11 cellular contexts compared by ENCODE assay signal in the genomic region with DNA sequence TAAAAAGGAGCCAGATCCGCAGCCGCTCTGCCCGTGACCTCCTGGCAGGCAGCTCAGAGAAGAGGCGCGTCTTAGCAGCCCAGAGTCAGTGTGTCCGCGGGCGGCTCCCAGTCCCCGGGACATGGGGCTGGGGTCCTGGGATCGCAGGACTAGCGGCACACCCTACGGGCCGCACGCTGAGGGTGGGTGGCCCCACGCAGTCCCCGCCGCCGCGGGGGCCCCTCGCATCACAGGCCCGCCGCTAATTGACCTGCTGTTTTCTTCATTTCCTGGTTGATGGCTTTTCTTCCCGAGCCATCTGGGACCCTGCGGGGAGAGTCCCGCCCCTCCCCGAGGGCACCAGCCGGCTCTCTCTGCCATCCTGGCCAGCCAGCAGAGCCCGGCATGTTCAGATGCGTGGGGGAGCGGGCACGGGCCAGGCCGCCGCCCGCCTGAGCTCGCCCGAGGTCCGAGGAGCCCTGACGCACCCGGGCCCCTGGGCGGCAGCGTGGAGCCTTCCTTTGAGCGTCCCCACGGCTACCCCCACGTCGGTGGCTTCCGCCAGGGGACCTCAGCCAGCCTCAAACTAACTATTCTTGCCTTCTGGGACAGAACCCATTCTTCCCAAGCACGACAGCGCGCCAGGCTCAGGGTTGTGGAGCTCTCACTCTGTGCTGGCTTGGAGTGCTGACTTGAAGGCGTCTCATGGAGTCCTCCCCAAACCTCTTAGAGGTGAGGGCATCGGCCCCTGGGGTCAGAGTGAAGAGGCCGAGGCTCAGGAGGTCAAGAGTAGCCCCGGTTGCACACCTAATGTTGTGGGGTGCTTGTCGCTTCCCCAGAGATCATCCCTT. TPM values are rescaled to one million over a fixed set of nuclear protein-coding genes. Genes with fewer than 3 reads are reported as not detected.
DNase-seq lines count a peak whose midpoint lies in the region; ATAC-seq and TF ChIP-seq lines count a peak whose summit lies in the region.
"Had no signal": no experiment of that assay in that cellular context is flagged by ENCODE, and none has a peak within 500 bp of the region (broad histone marks: within the 10 kb centered on the region; RNA-seq: fewer than 3 reads in every experiment).

No MANE protein-coding gene starts in this region.

- no peaks in the 10 kb centered on the region for H3K36me3 ChIP-seq in lung (ENCODE audit: control insufficient read depth in 2 of 2, insufficient read depth in 2 of 2, low read length in 2 of 2)
- no peaks in the 10 kb centered on the region for H3K36me3 ChIP-seq in thoracic aorta

- no peak for TF ChIP-seq CTCF in lung (IDR thresholded peaks at IDR 0.05; ENCODE audit: control extremely low read depth, extremely low read depth)
- TF ChIP-seq CTCF in thoracic aorta (IDR thresholded peaks at IDR 0.05): no peak

- H3K27me3 ChIP-seq in lung (ENCODE audit: control insufficient read depth, insufficient read depth): no peaks in the 10 kb centered on the region
- no peaks in the 10 kb centered on the region for H3K27me3 ChIP-seq in thoracic aorta (replicated peaks; ENCODE audit: insufficient read depth)

- peak; percentile 4 for DNase-seq in DMS153 treated with DMSO at 0.1 percent for 48 hours (lab: John Stamatoyannopoulos, UW; ENCODE audit: unreplicated experiment)
- DNase-seq in DMS153 (lab: John Stamatoyannopoulos, UW): no peak
- DNase-seq in germinal center (ENCODE audit: low spot score): peak; percentile 7
- DNase-seq in lung (ENCODE audit: low spot score): no peak
- no peak for DNase-seq in thoracic aorta (ENCODE audit: low spot score)
- DNase-seq in medulla oblongata (ENCODE audit: extremely low spot score): no peak
- DNase-seq in NCI-H1048 (lab: John Stamatoyannopoulos, UW): no peak
- DNase-seq: activated CD8-positive, alpha-beta memory T cell treated with anti-CD3 and anti-CD28 coated beads, Interleukin-2, amount 50 U/mL, for 4 hours; NCI-H1930; PC-9 had no signal

- H3K4me3 ChIP-seq in lung: no peak overlapping the region
- H3K4me3 ChIP-seq in thoracic aorta: peak overlapping the region; percentile 57
- H3K4me3 ChIP-seq: PC-9 had no signal

- H3K4me1 ChIP-seq in lung (ENCODE audit: control insufficient read depth in 2 of 2, insufficient read depth in 2 of 2, low read length in 2 of 2) (peaks cover 0 to 3% of the 10 kb centered on the region in 2 donors), thoracic aorta (ENCODE audit: control insufficient read depth in 1 of 2, low read depth in 2 of 2) (no peaks in the 10 kb centered on the region)

- 17 to 18% methylated on average over 52 to 54 of the region's 54 CpGs for WGBS in lung, 2 donors

- H3K27ac ChIP-seq in lung (ENCODE audit: low read depth in 1 of 2, low read length in 1 of 2): no peak overlapping the region
- H3K27ac ChIP-seq in thoracic aorta: no peak overlapping the region
- H3K27ac ChIP-seq: PC-9 had no signal

- H3K9me3 ChIP-seq in lung (ENCODE audit: control insufficient read depth in 2 of 2, insufficient read depth in 1 of 2, low read length in 1 of 2): no peaks in the 10 kb centered on the region
- H3K9me3 ChIP-seq in thoracic aorta: no peaks in the 10 kb centered on the region

- ATAC-seq in lung (ENCODE audit: insufficient read depth, low FRiP score): peak; percentile 59
- no peak for ATAC-seq in thoracic aorta (ENCODE audit: insufficient number of reproducible peaks, low FRiP score, low read depth)
- ATAC-seq in HG02938 (IDR thresholded peaks at IDR 0.05; ENCODE audit: unreplicated experiment): no peak

RNA-seq across cellular contexts. Expression of a gene that starts 34.6 kb away (rescaled TPM):
- total RNA-seq in lung: 1 to 10 TPM; 1.1 to 2.5 TPM
- 1 to 10 TPM in 1 of 2 donors, under 1 TPM in 1; 0.38 to 1.1 TPM for polyA plus RNA-seq in lung
- 1 to 10 TPM; 3.2 to 4.0 TPM for total RNA-seq in thoracic aorta

Comparison
In these comparisons a context has a peak if more than half of its experiments do, and no peak if none do; other contexts are left out.
1. DNase-seq: peak in DMS153 treated with DMSO at 0.1 percent for 48 hours (single experiment) and germinal center (single experiment); none in DMS153 (single experiment), lung (single experiment), thoracic aorta (single experiment), medulla oblongata (single experiment) and NCI-H1048 (single experiment).